In the genomic region with DNA sequence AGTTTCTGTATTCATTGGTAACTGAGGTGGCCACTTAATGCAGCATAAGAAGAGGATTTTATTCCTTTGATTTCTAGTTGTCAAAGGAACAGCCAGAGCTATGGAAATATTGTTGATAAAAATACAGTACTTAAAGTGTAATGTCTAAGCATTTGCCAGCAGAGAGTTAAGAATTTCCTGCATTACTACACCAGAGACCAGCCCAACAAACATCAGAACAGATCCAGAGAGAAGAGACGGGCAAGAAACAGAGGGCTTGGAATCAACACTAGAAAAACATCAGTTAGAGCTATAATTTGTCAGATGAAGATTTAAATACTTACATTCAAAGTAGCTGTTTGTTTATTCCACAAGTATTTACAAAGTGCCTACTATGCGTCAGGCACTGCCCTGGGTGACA, we compare ENCODE assay signal across 14 cellular contexts.
"Had no signal": no experiment of that assay in that cellular context is flagged by ENCODE, and none has a peak within 500 bp of the region (broad histone marks: within the 10 kb centered on the region; RNA-seq: fewer than 3 reads in every experiment).

No MANE protein-coding gene starts in this region.

- DNase-seq: activated CD4-positive, alpha-beta T cell treated with anti-CD3 and anti-CD28 coated beads, Interleukin-2, amount 50 U/mL, for 1 hour; activated CD4-positive, CD25-positive, alpha-beta regulatory T cell; activated naive CD8-positive, alpha-beta T cell treated with anti-CD3 and anti-CD28 coated beads for 36 hours; aorta; colonic mucosa; foreskin melanocyte; heart right ventricle; left cardiac atrium; naive thymus-derived CD8-positive, alpha-beta T cell; stimulated activated CD4-positive, alpha-beta T cell treated with anti-CD3 and anti-CD28 coated beads, Interleukin-4, amount 100 ng/mL, for 4 hours; stimulated activated CD8-positive, alpha-beta memory T cell treated with anti-CD3 and anti-CD28 coated beads, Interleukin-4, amount 100 ng/mL, for 48 hours had no signal

- H3K27me3 ChIP-seq: colonic mucosa, heart right ventricle, SJSA1 had no signal

- H3K9me3 ChIP-seq: colonic mucosa, heart right ventricle, SJSA1, thoracic aorta had no signal

- H3K27ac ChIP-seq: colonic mucosa, SJSA1, thoracic aorta had no signal

- H3K36me3 ChIP-seq: colonic mucosa, heart right ventricle, SJSA1, thoracic aorta had no signal

- H3K4me3 ChIP-seq: colonic mucosa, heart right ventricle, SJSA1, skin epidermis, thoracic aorta had no signal

- ATAC-seq: naive thymus-derived CD8-positive, alpha-beta T cell had no signal

- H3K4me1 ChIP-seq: colonic mucosa, SJSA1 had no signal
